In genomic region chr11:15300282-15300681, GRCh38 we compare ENCODE assay signal across 32 cellular contexts.
DNase-seq lines count a peak whose midpoint lies in the region; TF ChIP-seq lines count a peak whose summit lies in the region.
"Had no signal": no experiment of that assay in that cellular context is flagged by ENCODE, and none has a peak within 500 bp of the region (broad histone marks: within the 10 kb centered on the region; RNA-seq: fewer than 3 reads in every experiment).

No MANE protein-coding gene starts in this region.

- POLR2A ChIA-PET in A673 (lab: Charles Lee; ENCODE audit: low non-redundant PET) = no interaction called here
- POLR2A ChIA-PET in activated CD4-positive, alpha-beta memory T cell treated with anti-CD3 and anti-CD28 coated beads for 36 hours (lab: Charles Lee) = no interaction called here

- intact Hi-C loops in A673 (cut with micrococcal nuclease; ENCODE audit: unreplicated experiment) = no loop called here
- intact Hi-C loops in activated CD4-positive, alpha-beta memory T cell treated with anti-CD3 and anti-CD28 coated beads for 36 hours (cut with micrococcal nuclease) = no loop called here

- peak; percentile 24 for DNase-seq in A673 (ENCODE audit: low spot score)
- DNase-seq in retina = peak; percentile 54
- DNase-seq in activated naive CD4-positive, alpha-beta T cell treated with anti-CD3 and anti-CD28 coated beads, Interleukin-2, amount 50 U/mL, for 16 hours = no peak
- no peak for DNase-seq in T-helper 1 cell
- no peak for DNase-seq in activated CD4-positive, alpha-beta memory T cell treated with anti-CD3 and anti-CD28 coated beads for 36 hours
- DNase-seq: 8988T; ACHN; AML-193; BE2C; C1 segment of cervical spinal cord; Caco-2; Calu3; CD4-positive, alpha-beta memory T cell; CD4-positive, alpha-beta T cell; CD4-positive, CD25-positive, alpha-beta regulatory T cell; CD8-positive, alpha-beta memory T cell; CD8-positive, alpha-beta T cell; COR-L47; DMS 273 treated with DMSO at 0.1 percent for 48 hours; DMS153; DMS53; DMS79; DMS79 treated with DMSO at 0.1 percent for 48 hours; DND-41; EL had no signal

- peak overlapping the region in 3 of 5 experiments; percentile 8 to 82 (median 35) for H3K27ac Mint-ChIP-seq in brain
- no peak overlapping the region for H3K27ac Mint-ChIP-seq in activated CD4-positive, alpha-beta memory T cell treated with anti-CD3 and anti-CD28 coated beads for 36 hours
- H3K27ac Mint-ChIP-seq: B cell; CD14-positive monocyte; CD4-positive, alpha-beta T cell; CD4-positive, CD25-positive, alpha-beta regulatory T cell; CD8-positive, alpha-beta memory T cell; CD8-positive, alpha-beta T cell had no signal

- no TSS peak for BruUV-seq in A673 (replicated peaks; lab: Mats Ljungman, UMichigan)

- H3K9me3 ChIP-seq in A673 (ENCODE audit: low read depth, low read length, poor library complexity, severe bottlenecking) = peaks cover 4% of the 10 kb centered on the region
- H3K9me3 ChIP-seq: A549, BE2C, BLaER1, Caco-2 had no signal

- H3K4me3 ChIP-seq in A673 (ENCODE audit: low read depth, low read length, poor library complexity, severe bottlenecking) = no peak overlapping the region
- H3K4me3 ChIP-seq: A549; BLaER1; BLaER1 treated with 17β-estradiol and CSF1 and Interleukin-3, amounts not matched to agents 10 nM and 100 nM had no signal

- H3K9me3 Mint-ChIP-seq in brain = peaks cover 0 to 22% (median 6%) of the 10 kb centered on the region in 5 experiments
- H3K9me3 Mint-ChIP-seq in activated CD4-positive, alpha-beta memory T cell treated with anti-CD3 and anti-CD28 coated beads for 36 hours = no peaks in the 10 kb centered on the region
- H3K9me3 Mint-ChIP-seq: CD4-positive, alpha-beta T cell; CD8-positive, alpha-beta T cell had no signal

- peaks cover 31% of the 10 kb centered on the region for H3K4me1 Mint-ChIP-seq in brain
- H3K4me1 Mint-ChIP-seq in activated CD4-positive, alpha-beta memory T cell treated with anti-CD3 and anti-CD28 coated beads for 36 hours (ENCODE audit: low read depth) = no peaks in the 10 kb centered on the region
- H3K4me1 Mint-ChIP-seq: B cell; CD14-positive monocyte; CD4-positive, alpha-beta memory T cell; CD4-positive, CD25-positive, alpha-beta regulatory T cell; CD8-positive, alpha-beta memory T cell had no signal

- H3K36me3 ChIP-seq in A673 (ENCODE audit: insufficient read depth, low read length, poor library complexity, severe bottlenecking) = no peaks in the 10 kb centered on the region
- H3K36me3 ChIP-seq: BE2C; BLaER1; BLaER1 treated with 17β-estradiol and CSF1 and Interleukin-3, amounts not matched to agents 10 nM and 100 nM had no signal

- no peak overlapping the region for H3K27ac ChIP-seq in A673 (ENCODE audit: low read depth, low read length, poor library complexity, severe bottlenecking)
- H3K27ac ChIP-seq: A549; BLaER1; BLaER1 treated with 17β-estradiol and CSF1 and Interleukin-3, amounts not matched to agents 10 nM and 100 nM; C4-2B had no signal

- H3K4me1 ChIP-seq in A673 (ENCODE audit: insufficient read depth, low read length, poor library complexity, severe bottlenecking) = peaks cover 14% of the 10 kb centered on the region
- H3K4me1 ChIP-seq: A549; BE2C; BLaER1; BLaER1 treated with 17β-estradiol and CSF1 and Interleukin-3, amounts not matched to agents 10 nM and 100 nM; Caco-2 had no signal

- no peaks in the 10 kb centered on the region for H3K27me3 ChIP-seq in A673 (replicated peaks; ENCODE audit: insufficient read depth, low read depth, low read length, poor library complexity)
- H3K27me3 ChIP-seq: BE2C; BLaER1; BLaER1 treated with 17β-estradiol and CSF1 and Interleukin-3, amounts not matched to agents 10 nM and 100 nM had no signal

- H3K36me3 Mint-ChIP-seq in brain = no peaks in the 10 kb centered on the region
- H3K36me3 Mint-ChIP-seq in activated CD4-positive, alpha-beta memory T cell treated with anti-CD3 and anti-CD28 coated beads for 36 hours = no peaks in the 10 kb centered on the region
- H3K36me3 Mint-ChIP-seq: CD14-positive monocyte; CD4-positive, alpha-beta memory T cell; CD4-positive, CD25-positive, alpha-beta regulatory T cell; CD8-positive, alpha-beta memory T cell; CD8-positive, alpha-beta T cell had no signal

- CTCF ChIA-PET in A673 (lab: Charles Lee) = no interaction called here
- CTCF ChIA-PET in activated CD4-positive, alpha-beta memory T cell treated with anti-CD3 and anti-CD28 coated beads for 36 hours (lab: Charles Lee) = no interaction called here

- peaks cover 19% of the 10 kb centered on the region for H3K27me3 Mint-ChIP-seq in brain
- peaks cover 1% of the 10 kb centered on the region for H3K27me3 Mint-ChIP-seq in activated CD4-positive, alpha-beta memory T cell treated with anti-CD3 and anti-CD28 coated beads for 36 hours
- H3K27me3 Mint-ChIP-seq: B cell; CD4-positive, alpha-beta memory T cell had no signal

- TF ChIP-seq CTCF in A673 (conservative IDR thresholded peaks at IDR 0.05; ENCODE audit: low read depth, low read length) = no peak
- TF ChIP-seq CTCF in brain (conservative IDR thresholded peaks at IDR 0.05) = no peak

- peak overlapping the region in 3 of 5 experiments; percentile 62 to 83 (median 72) for H3K4me3 Mint-ChIP-seq in brain
- H3K4me3 Mint-ChIP-seq in activated CD4-positive, alpha-beta memory T cell treated with anti-CD3 and anti-CD28 coated beads for 36 hours = no peak overlapping the region
- H3K4me3 Mint-ChIP-seq: B cell; CD14-positive monocyte; CD4-positive, alpha-beta memory T cell; CD4-positive, alpha-beta T cell; CD4-positive, CD25-positive, alpha-beta regulatory T cell; CD8-positive, alpha-beta memory T cell; CD8-positive, alpha-beta T cell had no signal

Comparison
In these comparisons a context has a peak if more than half of its experiments do, and no peak if none do; other contexts are left out.
1. DNase-seq: peak in A673 (single experiment) and retina (single experiment); none in activated naive CD4-positive, alpha-beta T cell treated with anti-CD3 and anti-CD28 coated beads, Interleukin-2, amount 50 U/mL, for 16 hours (single experiment), T-helper 1 cell (0 of 5) and activated CD4-positive, alpha-beta memory T cell treated with anti-CD3 and anti-CD28 coated beads for 36 hours (single experiment).